Comparison of ENCODE assay signal across 21 cellular contexts in the genomic region with DNA sequence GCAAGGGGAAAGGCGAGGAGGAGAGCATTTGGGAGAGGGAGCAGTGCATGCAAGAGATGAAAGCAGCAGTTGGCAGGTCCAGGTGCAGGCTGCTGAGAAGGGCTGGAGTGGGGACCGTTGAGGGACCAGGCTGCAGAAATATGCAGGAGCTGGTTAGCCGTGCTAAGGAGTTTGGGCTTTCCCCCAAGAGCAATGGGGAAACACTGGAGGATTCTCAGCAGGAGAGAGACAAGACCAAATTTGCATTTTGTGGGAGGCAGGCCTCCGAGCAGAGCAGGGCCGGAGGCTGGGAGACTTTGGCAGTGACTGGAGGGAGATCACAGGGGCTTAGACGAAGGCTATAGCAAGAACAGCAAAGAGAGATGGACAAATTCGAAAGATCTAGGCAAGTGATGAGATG. TPM values are rescaled to one million over a fixed set of nuclear protein-coding genes. Genes with fewer than 3 reads are reported as not detected.
"Had no signal": no experiment of that assay in that cellular context is flagged by ENCODE, and none has a peak within 500 bp of the region (broad histone marks: within the 10 kb centered on the region; RNA-seq: fewer than 3 reads in every experiment).

No MANE protein-coding gene starts in this region.

- DNase-seq: activated B cell treated with CpG ODN at 0.5 μM for 24 hours; activated CD4-positive, alpha-beta T cell treated with anti-CD3 and anti-CD28 coated beads, Interleukin-2, amount 10 ng/mL, durations not matched to agents 7 days and 5 days; activated CD8-positive, alpha-beta memory T cell treated with anti-CD3 and anti-CD28 coated beads for 24 hours; activated naive CD4-positive, alpha-beta T cell treated with anti-CD3 and anti-CD28 coated beads, Interleukin-2, amount 50 U/mL, for 16 hours; body of pancreas; effector memory CD8-positive, alpha-beta T cell; hippocampal formation; lower lobe of right lung; naive thymus-derived CD4-positive, alpha-beta T cell; right lobe of liver; SK-N-SH; stimulated activated CD4-positive, alpha-beta T cell treated with anti-CD3 and anti-CD28 coated beads, Interleukin-4, amount 100 ng/mL, for 1 hour; stimulated activated CD8-positive, alpha-beta memory T cell treated with anti-CD3 and anti-CD28 coated beads, Interleukin-4, amount 100 ng/mL, for 48 hours; testis had no signal

- H3K9me3 ChIP-seq: adrenal gland, body of pancreas, lower lobe of right lung, prostate gland, right lobe of liver, SK-N-SH, testis had no signal

- H3K4me1 ChIP-seq: adrenal gland, body of pancreas, lower lobe of right lung, prostate gland, right lobe of liver, testis had no signal

- H3K9ac ChIP-seq: SK-N-SH had no signal

- H3K4me2 ChIP-seq: SK-N-SH had no signal

- H3K4me1 Mint-ChIP-seq: activated B cell treated with CpG ODN at 0.5 μM for 24 hours; activated CD4-positive, alpha-beta T cell treated with anti-CD3 and anti-CD28 coated beads, Interleukin-2, amount 10 ng/mL, durations not matched to agents 7 days and 5 days; naive thymus-derived CD4-positive, alpha-beta T cell had no signal

- H3K36me3 Mint-ChIP-seq: naive thymus-derived CD4-positive, alpha-beta T cell had no signal

- ATAC-seq: effector memory CD8-positive, alpha-beta T cell; lower lobe of right lung; naive thymus-derived CD4-positive, alpha-beta T cell had no signal

- H3K27ac Mint-ChIP-seq: activated B cell treated with CpG ODN at 0.5 μM for 24 hours; activated CD4-positive, alpha-beta T cell treated with anti-CD3 and anti-CD28 coated beads, Interleukin-2, amount 10 ng/mL, durations not matched to agents 7 days and 5 days; activated T-helper 2 cell treated with anti-CD3 and anti-CD28 coated beads, Interferon-gamma antibody, Interleukin-2, Interleukin-4, amounts not matched to agents 10 μg/mL and 5 μg/mL and 100 μg/mL, durations not matched to agents 14 hours and 24 hours and 36 hours; dendritic cell treated with granulocyte-macrophage colony-stimulating factor and Interleukin-4, amounts not matched to agents 40 ng/mL and 50 ng/mL, for 4 days; effector memory CD8-positive, alpha-beta T cell; naive thymus-derived CD4-positive, alpha-beta T cell; stimulated activated naive CD8-positive, alpha-beta T cell treated with anti-CD3 and anti-CD28 coated beads, Interleukin-15, Interleukin-2, amounts not matched to agents 100 ng/mL and 50 ng/mL, for 24 hours had no signal

- H3K27ac ChIP-seq: adrenal gland, body of pancreas, lower lobe of right lung, prostate gland, right lobe of liver, testis had no signal

- H3K27me3 ChIP-seq: adrenal gland, body of pancreas, right lobe of liver, testis had no signal

- H3K36me3 ChIP-seq: adrenal gland, lower lobe of right lung, prostate gland, right lobe of liver had no signal

- H3K4me3 ChIP-seq: adrenal gland, body of pancreas, lower lobe of right lung, prostate gland, right lobe of liver, testis had no signal

- H3K9me3 Mint-ChIP-seq: activated B cell treated with CpG ODN at 0.5 μM for 24 hours; activated CD4-positive, alpha-beta T cell treated with anti-CD3 and anti-CD28 coated beads, Interleukin-2, amount 10 ng/mL, durations not matched to agents 7 days and 5 days; activated T-helper 2 cell treated with anti-CD3 and anti-CD28 coated beads, Interferon-gamma antibody, Interleukin-2, Interleukin-4, amounts not matched to agents 10 μg/mL and 5 μg/mL and 100 μg/mL, durations not matched to agents 14 hours and 24 hours and 36 hours; central memory CD8-positive, alpha-beta T cell; dendritic cell treated with granulocyte-macrophage colony-stimulating factor and Interleukin-4, amounts not matched to agents 40 ng/mL and 50 ng/mL, for 4 days; effector memory CD8-positive, alpha-beta T cell; stimulated activated naive CD8-positive, alpha-beta T cell treated with anti-CD3 and anti-CD28 coated beads, Interleukin-15, Interleukin-2, amounts not matched to agents 100 ng/mL and 50 ng/mL, for 24 hours had no signal

- H3K4me3 Mint-ChIP-seq: activated B cell treated with CpG ODN at 0.5 μM for 24 hours; activated CD4-positive, alpha-beta T cell treated with anti-CD3 and anti-CD28 coated beads, Interleukin-2, amount 10 ng/mL, durations not matched to agents 7 days and 5 days; central memory CD8-positive, alpha-beta T cell; dendritic cell treated with granulocyte-macrophage colony-stimulating factor and Interleukin-4, amounts not matched to agents 40 ng/mL and 50 ng/mL, for 4 days; effector memory CD8-positive, alpha-beta T cell; naive thymus-derived CD4-positive, alpha-beta T cell; stimulated activated naive CD8-positive, alpha-beta T cell treated with anti-CD3 and anti-CD28 coated beads, Interleukin-15, Interleukin-2, amounts not matched to agents 100 ng/mL and 50 ng/mL, for 24 hours had no signal

RNA-seq across cellular contexts. Expression of gene BTBD16, which starts 11.8 kb away (rescaled TPM):
- total RNA-seq: activated B cell treated with CpG ODN at 0.5 μM for 24 hours; activated CD4-positive, alpha-beta T cell treated with anti-CD3 and anti-CD28 coated beads, Interleukin-2, amount 10 ng/mL, durations not matched to agents 7 days and 5 days; activated T-helper 2 cell treated with anti-CD3 and anti-CD28 coated beads, Interferon-gamma antibody, Interleukin-2, Interleukin-4, amounts not matched to agents 10 μg/mL and 5 μg/mL and 100 μg/mL, durations not matched to agents 14 hours and 24 hours and 36 hours; body of pancreas; naive thymus-derived CD4-positive, alpha-beta T cell; T-helper 1 cell treated with Interleukin-12 subunit alpha and Interleukin-12 subunit beta and Interleukin-4 antibody, amounts not matched to agents 30 ng/mL and 1 ng/mL, for 36 hours had no signal
- polyA plus RNA-seq: naive thymus-derived CD4-positive, alpha-beta T cell; SK-N-SH had no signal
